10 cellular contexts compared by ENCODE assay signal in the genomic region with DNA sequence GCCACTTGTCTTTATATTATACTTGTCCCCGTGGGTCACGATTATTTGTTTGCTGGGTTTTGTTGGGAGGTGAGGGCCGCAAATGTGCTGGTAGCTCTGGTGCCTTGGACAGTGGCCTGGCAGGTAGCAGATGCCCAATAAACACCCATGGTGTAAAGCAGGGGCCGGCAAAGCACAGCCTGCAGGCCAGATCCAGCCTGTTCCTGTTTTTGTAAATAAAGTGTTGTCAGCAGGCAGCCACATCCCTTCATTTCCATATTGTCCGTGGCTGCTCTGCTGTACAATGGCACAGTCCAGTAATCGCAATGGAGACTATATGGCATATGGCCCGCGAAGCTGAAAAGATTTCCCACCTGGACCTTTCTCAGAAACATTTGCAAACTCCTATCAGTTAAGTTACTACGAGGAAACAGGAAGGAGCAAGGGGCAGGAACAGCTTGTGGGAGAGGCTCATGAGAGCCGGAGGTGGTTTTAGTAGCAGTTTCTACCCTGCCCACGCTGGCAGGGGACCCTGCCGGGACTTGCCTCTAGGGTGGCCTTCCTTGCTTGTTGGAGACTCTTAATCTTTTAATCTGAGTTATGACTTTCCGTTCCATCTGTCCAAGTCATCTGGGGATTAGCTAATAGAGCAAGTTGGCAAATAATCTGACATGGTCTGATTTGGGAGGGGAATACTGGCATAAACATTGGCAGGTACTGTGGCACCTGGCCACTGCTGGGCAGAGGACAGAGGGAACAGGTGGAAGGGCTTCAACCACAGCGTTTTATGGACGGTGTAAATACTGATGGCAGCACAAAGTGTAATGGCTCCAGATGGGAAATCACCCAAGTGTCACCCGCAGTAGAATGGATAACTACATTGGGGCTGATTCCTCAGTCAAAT. TPM values are rescaled to one million over a fixed set of nuclear protein-coding genes. Genes with fewer than 3 reads are reported as not detected.
A peak's percentile ranks its signal among the peaks of the same experiment; 100 is the strongest.
DNase-seq lines count a peak whose midpoint lies in the region; ATAC-seq and TF ChIP-seq lines count a peak whose summit lies in the region.
"Had no signal": no experiment of that assay in that cellular context is flagged by ENCODE, and none has a peak within 500 bp of the region (broad histone marks: within the 10 kb centered on the region; RNA-seq: fewer than 3 reads in every experiment).

No MANE protein-coding gene starts in this region.

- TF ChIP-seq POLR2A in gastrocnemius medialis (IDR thresholded peaks at IDR 0.05) = no peak

- H3K36me3 ChIP-seq in gastrocnemius medialis (no peaks in the 10 kb centered on the region), MG63 (no peaks in the 10 kb centered on the region)

- no peaks in the 10 kb centered on the region for H3K9me3 Mint-ChIP-seq in dendritic cell treated with granulocyte-macrophage colony-stimulating factor and Interleukin-4, amounts not matched to agents 40 ng/mL and 50 ng/mL, for 4 days

- peak; percentile 68 for ATAC-seq in GM18868 (IDR thresholded peaks at IDR 0.05; ENCODE audit: unreplicated experiment)
- ATAC-seq in gastrocnemius medialis = peak; percentile 53 to 57
- no peak for ATAC-seq in HG02623 (IDR thresholded peaks at IDR 0.05; ENCODE audit: unreplicated experiment)

- peaks cover 29% of the 10 kb centered on the region for H3K36me3 Mint-ChIP-seq in dendritic cell treated with granulocyte-macrophage colony-stimulating factor and Interleukin-4, amounts not matched to agents 40 ng/mL and 50 ng/mL, for 4 days (ENCODE audit: low read depth)

- peak overlapping the region; percentile 31 for H3K4me3 Mint-ChIP-seq in dendritic cell treated with granulocyte-macrophage colony-stimulating factor and Interleukin-4, amounts not matched to agents 40 ng/mL and 50 ng/mL, for 4 days

- in situ Hi-C loops in gastrocnemius medialis (cut with MboI; ENCODE audit: low sequenced_read_pairs in 4 of 4) = loop anchor here (25.0 kb wide), 3 partner anchors 436 to 961 kb away; a partner anchor contains a TSS

- intact Hi-C loops in dendritic cell treated with granulocyte-macrophage colony-stimulating factor and Interleukin-4, amounts not matched to agents 40 ng/mL and 50 ng/mL, for 4 days (cut with micrococcal nuclease) = no loop called here
- intact Hi-C loops in gastrocnemius medialis (cut with DNase I; ENCODE audit: low total_unique reads) = loop anchor here (10.0 kb wide), 1 partner anchor 1368 kb away; no protein-coding TSS in a partner anchor

- H3K27me3 ChIP-seq in gastrocnemius medialis = no peaks in the 10 kb centered on the region
- no peaks in the 10 kb centered on the region for H3K27me3 ChIP-seq in MG63

- no peaks in the 10 kb centered on the region for H3K9me3 ChIP-seq in gastrocnemius medialis
- no peaks in the 10 kb centered on the region for H3K9me3 ChIP-seq in MG63

- peak overlapping the region; percentile 84 to 92 (median 86) for H3K27ac ChIP-seq in gastrocnemius medialis

- H3K4me1 ChIP-seq in gastrocnemius medialis = peaks cover 32 to 60% of the 10 kb centered on the region in 2 donors

- peak; percentile 48 for DNase-seq in NCI-H69 (lab: John Stamatoyannopoulos, UW)
- peak; percentile 56 to 71 for DNase-seq in gastrocnemius medialis
- DNase-seq in AML-193 (lab: John Stamatoyannopoulos, UW) = no peak
- DNase-seq in MG63 = no peak
- DNase-seq in SW480 (ENCODE audit: low spot score) = no peak
- DNase-seq: effector memory CD4-positive, alpha-beta T cell; NCI-H510A treated with DMSO at 0.1 percent for 48 hours had no signal

- no peak for TF ChIP-seq CTCF in gastrocnemius medialis (IDR thresholded peaks at IDR 0.05 in 4 of 5, conservative IDR thresholded peaks at IDR 0.05 in 1 of 5)

- H3K27me3 Mint-ChIP-seq in dendritic cell treated with granulocyte-macrophage colony-stimulating factor and Interleukin-4, amounts not matched to agents 40 ng/mL and 50 ng/mL, for 4 days = peaks cover 2% of the 10 kb centered on the region

- peak overlapping the region; percentile 89 for H3K27ac Mint-ChIP-seq in dendritic cell treated with granulocyte-macrophage colony-stimulating factor and Interleukin-4, amounts not matched to agents 40 ng/mL and 50 ng/mL, for 4 days

- H3K4me1 Mint-ChIP-seq in dendritic cell treated with granulocyte-macrophage colony-stimulating factor and Interleukin-4, amounts not matched to agents 40 ng/mL and 50 ng/mL, for 4 days (ENCODE audit: low read depth) = peaks cover 55% of the 10 kb centered on the region

- no peak overlapping the region for H3K4me3 ChIP-seq in gastrocnemius medialis
- H3K4me3 ChIP-seq in MG63 = no peak overlapping the region

RNA-seq across cellular contexts. Expression of a gene that starts 19.6 kb away (rescaled TPM):
- 100 to 1,000 TPM in 1 of 4 donors, 10 to 100 TPM in 3; 72.5 to 307 (median 84.4) TPM for total RNA-seq in gastrocnemius medialis
- total RNA-seq in MG63 (2014; rRNA removed; shearing (Covaris generic); ENCODE audit: low replicate concordance) = 2.3 and 7.1 TPM in 2 replicates

Comparison
In these comparisons a context has a peak if more than half of its experiments do, and no peak if none do; other contexts are left out.
1. DNase-seq: peak in NCI-H69 (single experiment) and gastrocnemius medialis (2 of 2); none in AML-193 (0 of 2), MG63 (single experiment) and SW480 (single experiment).